ENCODE assay signal across 1 cellular context in genomic region chr19:10864538-10864899, GRCh38.
TF ChIP-seq lines count a peak whose summit lies in the region.

No MANE protein-coding gene starts in this region.

TF ChIP-seq in K562, 482 proteins besides CTCF, POLR2A, EP300 and RAD21 (continued from another document and continues in another):
- TF ChIP-seq ZBTB9 (CRISPR knock-in tag; IDR thresholded peaks at IDR 0.05) (no peak), ZBTB11 (CRISPR knock-in tag; IDR thresholded peaks at IDR 0.05) (no peak), ZNF311 (CRISPR knock-in tag; IDR thresholded peaks at IDR 0.05) (no peak), AFF1 (IDR thresholded peaks at IDR 0.05; ENCODE audit: low read depth in 1 of 2, partially characterized antibody in 2 of 2) (no peak), OTX1 (CRISPR knock-in tag; IDR thresholded peaks at IDR 0.05) (peak; percentile 31; the same call in 1 of the 2 replicates), HDAC3 (IDR thresholded peaks at IDR 0.05; ENCODE audit: borderline replicate concordance, partially characterized antibody) (no peak), PHF8 (IDR thresholded peaks at IDR 0.05; ENCODE audit: borderline replicate concordance, low read length) (peak; percentile 34; the same call in 1 of the 2 replicates), FOXM1 (IDR thresholded peaks at IDR 0.05; ENCODE audit: low read depth) (no peak), FOXM1 (CRISPR knock-in tag; IDR thresholded peaks at IDR 0.05; ENCODE audit: low read depth) (no peak), HINFP (tag; conservative IDR thresholded peaks at IDR 0.05; ENCODE audit: low read depth) (no peak), C11orf30 (IDR thresholded peaks at IDR 0.05; ENCODE audit: low read depth) (no peak), RCOR1 (IDR thresholded peaks at IDR 0.05; ENCODE audit: borderline replicate concordance in 1 of 2, low read depth in 2 of 2, low read length in 2 of 2) (peak in 1 of 2 experiments; percentile 75; a peak in 2 of 4 replicates), TAF1 (IDR thresholded peaks at IDR 0.05; ENCODE audit: control insufficient read depth, extremely low read depth, insufficient read depth, low read length, severe bottlenecking) (peak; percentile 32), ZNF668 (CRISPR knock-in tag; IDR thresholded peaks at IDR 0.05) (no peak), CBX8 (IDR thresholded peaks at IDR 0.05; ENCODE audit: borderline replicate concordance, extremely low read depth, low read depth, low read length, poor library complexity, severe bottlenecking) (no peak), TAF9B (IDR thresholded peaks at IDR 0.05; ENCODE audit: partially characterized antibody) (no peak), ZBTB7A (IDR thresholded peaks at IDR 0.05; ENCODE audit: borderline replicate concordance, control insufficient read depth, low read depth, low read length) (0 out of 2 replicates have a peak, but pooled peaks have one; percentile 20), ZNF197 (CRISPR knock-in tag; IDR thresholded peaks at IDR 0.05; ENCODE audit: low read depth) (no peak), POLR2H (tag; IDR thresholded peaks at IDR 0.05; ENCODE audit: low read depth) (no peak), TAL1 (IDR thresholded peaks at IDR 0.05) (no peak), NR2C2 (CRISPR knock-in tag; IDR thresholded peaks at IDR 0.05) (no peak), NR2C2 (tag; IDR thresholded peaks at IDR 0.05) (no peak), ARID1B (IDR thresholded peaks at IDR 0.05) (0 out of 2 replicates have a peak, but pooled peaks have one; percentile 9), SMARCA4 (IDR thresholded peaks at IDR 0.05) (no peak; the same call in 1 of the 2 replicates), ZFX (CRISPR knock-in tag; IDR thresholded peaks at IDR 0.05) (no peak; the same call in 1 of the 2 replicates), ATF1 (CRISPR knock-in tag; IDR thresholded peaks at IDR 0.05) (no peak), ATF1 (tag; IDR thresholded peaks at IDR 0.05) (no peak), ARHGAP35 (IDR thresholded peaks at IDR 0.05; ENCODE audit: partially characterized antibody) (no peak), KDM4B (IDR thresholded peaks at IDR 0.05; ENCODE audit: borderline replicate concordance in 2 of 2, low read depth in 1 of 2) (no peak), MEF2A (IDR thresholded peaks at IDR 0.05; ENCODE audit: control insufficient read depth, low read depth, low read length) (no peak), ETV1 (tag; conservative IDR thresholded peaks at IDR 0.05; ENCODE audit: low read depth) (peak; percentile 81), TOE1 (IDR thresholded peaks at IDR 0.05; ENCODE audit: borderline replicate concordance) (0 out of 2 replicates have a peak, but pooled peaks have one; percentile 14), TOE1 (CRISPR knock-in tag; IDR thresholded peaks at IDR 0.05; ENCODE audit: borderline replicate concordance, low read depth) (no peak), ATF4 (CRISPR knock-in tag; IDR thresholded peaks at IDR 0.05) (no peak), NFE2 (IDR thresholded peaks at IDR 0.05; ENCODE audit: low read depth) (no peak), ZNF431 (CRISPR knock-in tag; IDR thresholded peaks at IDR 0.05) (no peak), LCOR (CRISPR knock-in tag; IDR thresholded peaks at IDR 0.05) (0 out of 2 replicates have a peak, but pooled peaks have one; percentile 72), PYGO2 (tag; IDR thresholded peaks at IDR 0.05) (no peak), ARID3A (IDR thresholded peaks at IDR 0.05; ENCODE audit: borderline replicate concordance, low read depth, low read length) (0 out of 2 replicates have a peak, but pooled peaks have one; percentile 25), SMC3 (conservative IDR thresholded peaks at IDR 0.05; ENCODE audit: insufficient read depth, low read depth, low read length) (peak; percentile 72), MNT (conservative IDR thresholded peaks at IDR 0.05) (peak in 1 of 2 experiments; percentile 30; a peak in 1 of 4 replicates), RHOXF2B (CRISPR knock-in tag; conservative IDR thresholded peaks at IDR 0.05) (no peak), HDAC6 (IDR thresholded peaks at IDR 0.05; ENCODE audit: low read depth, low read length) (no peak), YY1 (IDR thresholded peaks at IDR 0.05; ENCODE audit: borderline replicate concordance in 1 of 3, control insufficient read depth in 1 of 3, extremely low read depth in 1 of 3, insufficient read depth in 3 of 3, insufficient read length in 1 of 3, insufficient replicate concordance in 2 of 3, low read depth in 1 of 3, low read length in 2 of 3) (peak in 1 of 3 experiments; percentile 17), BCLAF1 (IDR thresholded peaks at IDR 0.05; ENCODE audit: borderline replicate concordance in 1 of 2, control insufficient read depth in 1 of 2, low read depth in 2 of 2, low read length in 1 of 2) (no peak), TFAP4 (CRISPR knock-in tag; IDR thresholded peaks at IDR 0.05; ENCODE audit: borderline replicate concordance) (peak; percentile 42; the same call in 1 of the 2 replicates)
